Comparison of ENCODE assay signal across 10 cellular contexts in the genomic region with DNA sequence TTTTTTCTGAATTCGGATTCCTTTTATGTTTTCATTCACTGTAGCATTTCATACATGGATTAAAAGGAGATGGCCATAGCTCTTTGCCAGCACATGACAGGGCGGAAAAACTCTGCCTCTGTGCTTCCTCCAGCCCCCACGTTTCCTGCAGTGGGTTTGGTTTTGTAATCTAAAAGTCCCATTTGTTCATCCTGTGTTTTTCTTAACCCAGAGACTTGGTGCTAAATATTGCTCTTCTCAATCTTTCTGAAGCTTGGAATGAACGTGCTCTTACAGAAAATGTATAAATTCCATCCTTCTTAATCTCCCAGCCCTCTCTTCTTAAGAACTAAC.
A peak's percentile ranks its signal among the peaks of the same experiment; 100 is the strongest.
DNase-seq lines count a peak whose midpoint lies in the region; ATAC-seq and TF ChIP-seq lines count a peak whose summit lies in the region.
"Had no signal": no experiment of that assay in that cellular context is flagged by ENCODE, and none has a peak within 500 bp of the region (broad histone marks: within the 10 kb centered on the region; RNA-seq: fewer than 3 reads in every experiment).

No MANE protein-coding gene starts in this region.

- TF ChIP-seq CTCF in natural killer cell (IDR thresholded peaks at IDR 0.05) (no peak), BE2C (IDR thresholded peaks at IDR 0.05; ENCODE audit: low read depth, low read length) (no peak), lower leg skin (IDR thresholded peaks at IDR 0.05) (no peak)

- no peaks in the 10 kb centered on the region for H3K27me3 ChIP-seq in BLaER1
- H3K27me3 ChIP-seq in BE2C, result no peaks in the 10 kb centered on the region

- H3K36me3 Mint-ChIP-seq in natural killer cell, result no peaks in the 10 kb centered on the region

- DNase-seq in MV-4-11 (lab: John Stamatoyannopoulos, UW) (peak; percentile 42), amniotic epithelial cell (ENCODE audit: low read depth) (peak; percentile 58), natural killer cell (no peak), NCI-H146 (lab: John Stamatoyannopoulos, UW) (no peak), BE2C (no peak), lower leg skin (ENCODE audit: low spot score in 2 of 2) (no peak)
- DNase-seq: cortex of kidney, NCI-H2029 had no signal

- no peaks in the 10 kb centered on the region for H3K27me3 Mint-ChIP-seq in natural killer cell (ENCODE audit: low read depth in 2 of 2)

- H3K4me1 ChIP-seq in BLaER1 (peaks cover 29% of the 10 kb centered on the region), BE2C (no peaks in the 10 kb centered on the region)

- ATAC-seq in natural killer cell (no peak), HG02970 (IDR thresholded peaks at IDR 0.05; ENCODE audit: low FRiP score, unreplicated experiment) (no peak)

- H3K36me3 ChIP-seq in BLaER1, result peaks cover 98% of the 10 kb centered on the region
- peaks cover 77% of the 10 kb centered on the region for H3K36me3 ChIP-seq in BE2C

- H3K9me3 Mint-ChIP-seq in natural killer cell, result no peaks in the 10 kb centered on the region

- TF ChIP-seq POLR2A in lower leg skin (IDR thresholded peaks at IDR 0.05), result no peak

- 52 to 59% methylated on average over 4 of the region's 4 CpGs for WGBS in lower leg skin, 2 donors

- H4K20me1 ChIP-seq in BLaER1, result peaks cover 100% of the 10 kb centered on the region

- H3K4me2 ChIP-seq in BLaER1, result peak overlapping the region; percentile 60

- H3K27ac Mint-ChIP-seq in natural killer cell, result peak overlapping the region; percentile 74 to 84

- H3K4me3 ChIP-seq in BLaER1 (no peak overlapping the region), BE2C (ENCODE audit: low read depth, low read length) (no peak overlapping the region), lower leg skin (ENCODE audit: low read depth, poor library complexity, severe bottlenecking) (no peak overlapping the region)

- peaks cover 65 to 71% of the 10 kb centered on the region in 2 donors for H3K4me1 Mint-ChIP-seq in natural killer cell

- H3K27ac ChIP-seq in BLaER1, result peak overlapping the region; percentile 15; the same call in 1 of the 2 replicates

- peak overlapping the region; percentile 38 for H3K4me3 Mint-ChIP-seq in natural killer cell

- intact Hi-C loops in natural killer cell (cut with micrococcal nuclease) (no loop called here), lower leg skin (cut with DNase I; ENCODE audit: low total_unique reads) (no loop called here)

- peak overlapping the region; percentile 37; the same call in 1 of the 2 replicates for H3K9ac ChIP-seq in BLaER1

- no peaks in the 10 kb centered on the region for H3K9me3 ChIP-seq in BLaER1
- no peaks in the 10 kb centered on the region for H3K9me3 ChIP-seq in BE2C

Comparison
In these comparisons a context has a peak if more than half of its experiments do, and no peak if none do; other contexts are left out.
1. DNase-seq: peak in MV-4-11 (single experiment) and amniotic epithelial cell (single experiment); none in natural killer cell (single experiment), NCI-H146 (single experiment), BE2C (single experiment) and lower leg skin (0 of 2).